Comparison of ENCODE assay signal across 25 cellular contexts in the genomic region with DNA sequence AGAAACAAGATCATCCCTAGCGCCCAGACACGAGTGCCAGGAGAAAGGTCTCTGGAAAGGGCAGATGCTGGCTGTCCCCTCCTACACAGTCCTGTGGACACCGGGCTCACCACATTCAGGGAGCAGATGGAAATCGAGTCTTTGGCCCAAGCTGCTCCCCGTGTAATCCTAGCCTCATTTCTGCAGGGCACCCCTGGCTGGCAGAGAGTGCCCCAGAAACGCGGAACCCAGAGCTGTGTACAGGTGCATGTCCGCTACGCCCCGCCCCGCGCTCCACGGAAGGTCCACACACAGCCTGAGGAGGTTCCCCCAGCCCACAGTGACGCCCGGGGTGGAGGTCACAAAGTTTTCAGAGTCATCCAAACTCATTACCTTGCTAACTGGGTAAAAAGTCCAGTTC.
DNase-seq lines count a peak whose midpoint lies in the region; ATAC-seq and TF ChIP-seq lines count a peak whose summit lies in the region.
"Had no signal": no experiment of that assay in that cellular context is flagged by ENCODE, and none has a peak within 500 bp of the region (broad histone marks: within the 10 kb centered on the region; RNA-seq: fewer than 3 reads in every experiment).

No MANE protein-coding gene starts in this region.

- H3K9ac ChIP-seq in SK-N-SH, result no peak overlapping the region

- H3F3A ChIP-seq in SK-N-SH (replicated peaks; ENCODE audit: insufficient read depth), result no peaks in the 10 kb centered on the region

- no peaks in the 10 kb centered on the region for H3K79me2 ChIP-seq in SK-N-SH (ENCODE audit: insufficient read depth)

- H2AFZ ChIP-seq in SK-N-SH (ENCODE audit: low read depth), result no peak overlapping the region

- TF ChIP-seq EP300 in SK-N-SH (IDR thresholded peaks at IDR 0.05; ENCODE audit: borderline replicate concordance in 1 of 2, low read depth in 1 of 2, low read length in 1 of 2), result no peak

- POLR2A ChIA-PET in SK-N-SH (lab: Yijun Ruan, JAX), result no interaction called here

- H3K9me3 ChIP-seq in SK-N-SH (peaks cover 31% of the 10 kb centered on the region), left ventricle myocardium inferior (replicated peaks) (peaks cover 39% of the 10 kb centered on the region), psoas muscle (peaks cover 12% of the 10 kb centered on the region)
- H3K9me3 ChIP-seq: pancreas had no signal

- no peaks in the 10 kb centered on the region for H4K20me1 ChIP-seq in SK-N-SH (ENCODE audit: insufficient read depth)

- no peak for TF ChIP-seq RAD21 in SK-N-SH (IDR thresholded peaks at IDR 0.05; ENCODE audit: low read length)

- no peak overlapping the region for H3K27ac ChIP-seq in SK-N-SH (ENCODE audit: low read depth in 2 of 2, low read length in 1 of 2)
- no peak overlapping the region for H3K27ac ChIP-seq in left ventricle myocardium inferior (replicated peaks)
- no peak overlapping the region for H3K27ac ChIP-seq in psoas muscle
- H3K27ac ChIP-seq: pancreas had no signal

- in situ Hi-C loops in G401 (cut with HindIII; ENCODE audit: low sequenced_read_pairs), result no loop called here

- ATAC-seq in SK-N-SH treated with all-trans-retinoic acid at 6 μM for 48 hours (no peak), psoas muscle (no peak), GM19351 (IDR thresholded peaks at IDR 0.05; ENCODE audit: unreplicated experiment) (no peak), GM18909 (IDR thresholded peaks at IDR 0.05; ENCODE audit: poor library complexity, unreplicated experiment) (no peak)
- ATAC-seq: activated naive CD4-positive, alpha-beta T cell treated with anti-CD3 and anti-CD28 coated beads, Interleukin-2, amount 50 U/mL, for 72 hours; pancreas; PC-3; T-cell had no signal

- CTCF ChIA-PET in SK-N-SH (lab: Yijun Ruan, JAX), result interaction anchor here (1.3 kb wide), 1 partner anchor 217 kb away, joined by 3 read pairs; no protein-coding TSS in a partner anchor

- H3K4me2 ChIP-seq in SK-N-SH, result no peak overlapping the region

- peaks cover 0 to 10% of the 10 kb centered on the region in 2 experiments for H3K36me3 ChIP-seq in SK-N-SH (replicated peaks in 1 of 2; ENCODE audit: control insufficient read depth in 1 of 2, insufficient read depth in 2 of 2, low read length in 1 of 2)
- H3K36me3 ChIP-seq in left ventricle myocardium inferior, result peaks cover 4% of the 10 kb centered on the region
- H3K36me3 ChIP-seq in psoas muscle (ENCODE audit: insufficient read depth in 1 of 2, low read depth in 1 of 2), result no peaks in the 10 kb centered on the region
- H3K36me3 ChIP-seq: MG63, pancreas had no signal

- H3K9me2 ChIP-seq in SK-N-SH, result no peaks in the 10 kb centered on the region

- H3K4me3 ChIP-seq in SK-N-SH (ENCODE audit: low read depth in 2 of 2, low read length in 1 of 2), result no peak overlapping the region; a peak in 1 of 4 replicates
- no peak overlapping the region for H3K4me3 ChIP-seq in left ventricle myocardium inferior
- H3K4me3 ChIP-seq in psoas muscle, result no peak overlapping the region
- H3K4me3 ChIP-seq: MG63, pancreas had no signal

- TF ChIP-seq CTCF in SK-N-SH (IDR thresholded peaks at IDR 0.05), result no peak
- TF ChIP-seq CTCF in left ventricle myocardium inferior (IDR thresholded peaks at IDR 0.05; ENCODE audit: borderline replicate concordance), result no peak
- no peak for TF ChIP-seq CTCF in psoas muscle (IDR thresholded peaks at IDR 0.05)

- 92% methylated on average over 13 of the region's 15 CpGs for WGBS in SK-N-SH (ENCODE audit: low lambda C conversion rate)
- WGBS in psoas muscle, 3 donors, result 89 to 93% (median 91%) methylated on average over 15 of the region's 15 CpGs

- intact Hi-C loops in left ventricle myocardium inferior (cut with micrococcal nuclease), result no loop called here
- intact Hi-C loops in psoas muscle (cut with DNase I), result no loop called here

- H3K4me1 ChIP-seq in SK-N-SH (ENCODE audit: control insufficient read depth in 1 of 2, insufficient read depth in 2 of 2, low read depth in 1 of 2, low read length in 1 of 2), result peaks cover 13 to 24% of the 10 kb centered on the region in 2 experiments; a peak in 3 of 4 replicates
- peaks cover 14% of the 10 kb centered on the region for H3K4me1 ChIP-seq in left ventricle myocardium inferior
- H3K4me1 ChIP-seq in psoas muscle, result no peaks in the 10 kb centered on the region
- H3K4me1 ChIP-seq: pancreas had no signal

- DNase-seq in SK-N-SH, result peak; percentile 15
- peak; percentile 80 for DNase-seq in G401 (ENCODE audit: low spot score)
- DNase-seq in left ventricle myocardium inferior, result peak; percentile 9
- DNase-seq in psoas muscle, result peak; percentile 14 to 28
- no peak for DNase-seq in T1000 (lab: John Stamatoyannopoulos, UW)
- DNase-seq: 8988T; activated T-cell treated with anti-CD3 and anti-CD28 coated beads, Interleukin-2, amount 50 U/mL, for 48 hours; central memory CD4-positive, alpha-beta T cell; KBM-7; MG63; midbrain; NCI-H1417 treated with DMSO at 0.1 percent for 48 hours; NCI-H2107; NCI-H510A treated with DMSO at 0.1 percent for 48 hours; nephron progenitor cell; PC-3; SIG-M5; stimulated activated CD8-positive, alpha-beta memory T cell treated with anti-CD3 and anti-CD28 coated beads, Interleukin-4, amount 100 ng/mL, for 48 hours; T-cell; trophoblast cell had no signal

- H3K27me3 ChIP-seq in SK-N-SH (ENCODE audit: insufficient read depth), result no peaks in the 10 kb centered on the region
- H3K27me3 ChIP-seq in left ventricle myocardium inferior (ENCODE audit: low read depth), result no peaks in the 10 kb centered on the region
- H3K27me3 ChIP-seq in psoas muscle (ENCODE audit: insufficient read depth in 3 of 3, low read length in 2 of 3), result no peaks in the 10 kb centered on the region
- H3K27me3 ChIP-seq: MG63, pancreas had no signal

TF ChIP-seq in SK-N-SH, 30 proteins besides CTCF, POLR2A, EP300 and RAD21 (continues in another document):
- TF ChIP-seq RFX5 (IDR thresholded peaks at IDR 0.05; ENCODE audit: low read length) (no peak), ELF1 (IDR thresholded peaks at IDR 0.05) (no peak), EZH2phosphoT487 (IDR thresholded peaks at IDR 0.05; ENCODE audit: borderline replicate concordance, low read depth) (no peak)
- TF ChIP-seq, protein P1, sequence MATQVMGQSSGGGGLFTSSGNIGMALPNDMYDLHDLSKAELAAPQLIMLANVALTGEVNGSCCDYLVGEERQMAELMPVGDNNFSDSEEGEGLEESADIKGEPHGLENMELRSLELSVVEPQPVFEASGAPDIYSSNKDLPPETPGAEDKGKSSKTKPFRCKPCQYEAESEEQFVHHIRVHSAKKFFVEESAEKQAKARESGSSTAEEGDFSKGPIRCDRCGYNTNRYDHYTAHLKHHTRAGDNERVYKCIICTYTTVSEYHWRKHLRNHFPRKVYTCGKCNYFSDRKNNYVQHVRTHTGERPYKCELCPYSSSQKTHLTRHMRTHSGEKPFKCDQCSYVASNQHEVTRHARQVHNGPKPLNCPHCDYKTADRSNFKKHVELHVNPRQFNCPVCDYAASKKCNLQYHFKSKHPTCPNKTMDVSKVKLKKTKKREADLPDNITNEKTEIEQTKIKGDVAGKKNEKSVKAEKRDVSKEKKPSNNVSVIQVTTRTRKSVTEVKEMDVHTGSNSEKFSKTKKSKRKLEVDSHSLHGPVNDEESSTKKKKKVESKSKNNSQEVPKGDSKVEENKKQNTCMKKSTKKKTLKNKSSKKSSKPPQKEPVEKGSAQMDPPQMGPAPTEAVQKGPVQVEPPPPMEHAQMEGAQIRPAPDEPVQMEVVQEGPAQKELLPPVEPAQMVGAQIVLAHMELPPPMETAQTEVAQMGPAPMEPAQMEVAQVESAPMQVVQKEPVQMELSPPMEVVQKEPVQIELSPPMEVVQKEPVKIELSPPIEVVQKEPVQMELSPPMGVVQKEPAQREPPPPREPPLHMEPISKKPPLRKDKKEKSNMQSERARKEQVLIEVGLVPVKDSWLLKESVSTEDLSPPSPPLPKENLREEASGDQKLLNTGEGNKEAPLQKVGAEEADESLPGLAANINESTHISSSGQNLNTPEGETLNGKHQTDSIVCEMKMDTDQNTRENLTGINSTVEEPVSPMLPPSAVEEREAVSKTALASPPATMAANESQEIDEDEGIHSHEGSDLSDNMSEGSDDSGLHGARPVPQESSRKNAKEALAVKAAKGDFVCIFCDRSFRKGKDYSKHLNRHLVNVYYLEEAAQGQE (IDR thresholded peaks at IDR 0.05; ENCODE audit: low read depth, low read length), result no peak

TF ChIP-seq in SK-N-SH treated with all-trans-retinoic acid at 6 μM for 48 hours, 23 proteins besides CTCF, POLR2A, EP300 and RAD21 (continues in another document):
- TF ChIP-seq TOX (CRISPR knock-in tag; IDR thresholded peaks at IDR 0.05; ENCODE audit: borderline replicate concordance), result no peak
- TF ChIP-seq TCF4 (CRISPR knock-in tag; IDR thresholded peaks at IDR 0.05; ENCODE audit: borderline replicate concordance), result no peak
- TF ChIP-seq ZFP3 (CRISPR knock-in tag; IDR thresholded peaks at IDR 0.05), result no peak
- TF ChIP-seq, protein P2, sequence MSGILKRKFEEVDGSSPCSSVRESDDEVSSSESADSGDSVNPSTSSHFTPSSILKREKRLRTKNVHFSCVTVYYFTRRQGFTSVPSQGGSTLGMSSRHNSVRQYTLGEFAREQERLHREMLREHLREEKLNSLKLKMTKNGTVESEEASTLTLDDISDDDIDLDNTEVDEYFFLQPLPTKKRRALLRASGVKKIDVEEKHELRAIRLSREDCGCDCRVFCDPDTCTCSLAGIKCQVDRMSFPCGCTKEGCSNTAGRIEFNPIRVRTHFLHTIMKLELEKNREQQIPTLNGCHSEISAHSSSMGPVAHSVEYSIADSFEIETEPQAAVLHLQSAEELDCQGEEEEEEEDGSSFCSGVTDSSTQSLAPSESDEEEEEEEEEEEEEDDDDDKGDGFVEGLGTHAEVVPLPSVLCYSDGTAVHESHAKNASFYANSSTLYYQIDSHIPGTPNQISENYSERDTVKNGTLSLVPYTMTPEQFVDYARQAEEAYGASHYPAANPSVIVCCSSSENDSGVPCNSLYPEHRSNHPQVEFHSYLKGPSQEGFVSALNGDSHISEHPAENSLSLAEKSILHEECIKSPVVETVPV (CRISPR knock-in tag; IDR thresholded peaks at IDR 0.05), result no peak
- TF ChIP-seq GLIS3 (CRISPR knock-in tag; IDR thresholded peaks at IDR 0.05), result no peak
- TF ChIP-seq ARNTL (CRISPR knock-in tag; IDR thresholded peaks at IDR 0.05; ENCODE audit: borderline replicate concordance, low read depth), result no peak
- TF ChIP-seq, protein P3, sequence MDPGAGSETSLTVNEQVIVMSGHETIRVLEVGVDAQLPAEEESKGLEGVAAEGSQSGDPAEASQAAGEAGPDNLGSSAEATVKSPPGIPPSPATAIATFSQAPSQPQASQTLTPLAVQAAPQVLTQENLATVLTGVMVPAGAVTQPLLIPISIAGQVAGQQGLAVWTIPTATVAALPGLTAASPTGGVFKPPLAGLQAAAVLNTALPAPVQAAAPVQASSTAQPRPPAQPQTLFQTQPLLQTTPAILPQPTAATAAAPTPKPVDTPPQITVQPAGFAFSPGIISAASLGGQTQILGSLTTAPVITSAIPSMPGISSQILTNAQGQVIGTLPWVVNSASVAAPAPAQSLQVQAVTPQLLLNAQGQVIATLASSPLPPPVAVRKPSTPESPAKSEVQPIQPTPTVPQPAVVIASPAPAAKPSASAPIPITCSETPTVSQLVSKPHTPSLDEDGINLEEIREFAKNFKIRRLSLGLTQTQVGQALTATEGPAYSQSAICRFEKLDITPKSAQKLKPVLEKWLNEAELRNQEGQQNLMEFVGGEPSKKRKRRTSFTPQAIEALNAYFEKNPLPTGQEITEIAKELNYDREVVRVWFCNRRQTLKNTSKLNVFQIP (CRISPR knock-in tag; IDR thresholded peaks at IDR 0.05; ENCODE audit: borderline replicate concordance, low read depth), result no peak
- TF ChIP-seq ZFP30 (CRISPR knock-in tag; IDR thresholded peaks at IDR 0.05), result no peak
